ENCODE assay signal across 8 cellular contexts in genomic region chr10:33134011-33134751, GRCh38.
DNase-seq lines count a peak whose midpoint lies in the region; FAIRE-seq and TF ChIP-seq lines count a peak whose summit lies in the region.

No MANE protein-coding gene starts in this region.

- no peaks in the 10 kb centered on the region for H3K27me3 ChIP-seq in esophagus squamous epithelium
- no peaks in the 10 kb centered on the region for H3K27me3 ChIP-seq in small intestine (ENCODE audit: control insufficient read depth in 2 of 2, insufficient read depth in 2 of 2, low read length in 2 of 2)

- H3K4me1 ChIP-seq in esophagus squamous epithelium, result peaks cover 18 to 61% (median 35%) of the 10 kb centered on the region in 3 donors
- peaks cover 0 to 8% of the 10 kb centered on the region in 2 donors for H3K4me1 ChIP-seq in small intestine (ENCODE audit: control insufficient read depth in 2 of 2, insufficient read depth in 1 of 2, low read depth in 1 of 2, low read length in 1 of 2)

- H3K27ac ChIP-seq in esophagus squamous epithelium, result peak overlapping the region; percentile 48 to 68 (median 54)
- peak overlapping the region; percentile 41 to 62 for H3K27ac ChIP-seq in small intestine (ENCODE audit: low read depth in 1 of 2, low read length in 1 of 2)

- H3K4me3 ChIP-seq in esophagus squamous epithelium, result no peak overlapping the region
- H3K4me3 ChIP-seq in small intestine (ENCODE audit: low read depth in 1 of 2, low read length in 2 of 2), result no peak overlapping the region

- H3K36me3 ChIP-seq in esophagus squamous epithelium (no peaks in the 10 kb centered on the region), small intestine (ENCODE audit: control insufficient read depth in 2 of 2, insufficient read depth in 2 of 2, low read length in 2 of 2) (no peaks in the 10 kb centered on the region)

- TF ChIP-seq CTCF in esophagus squamous epithelium (IDR thresholded peaks at IDR 0.05), result no peak

- DNase-seq in DMS79 treated with DMSO at 0.1 percent for 48 hours (lab: John Stamatoyannopoulos, UW) (peak; percentile 3), DMS79 (lab: John Stamatoyannopoulos, UW) (no peak), HPDE6-E6E7 (ENCODE audit: extremely low spot score) (peak; percentile 47), esophagus squamous epithelium (lab: John Stamatoyannopoulos, UW) (no peak), small intestine (peak; percentile 99), GF-D8 (lab: John Stamatoyannopoulos, UW) (no peak), NCI-H524 treated with DMSO at 0.1 percent for 48 hours (lab: John Stamatoyannopoulos, UW) (no peak)
- peak; percentile 82 for DNase-seq in activated CD8-positive, alpha-beta memory T cell treated with anti-CD3 and anti-CD28 coated beads for 24 hours

- TF ChIP-seq POLR2A in esophagus squamous epithelium (IDR thresholded peaks at IDR 0.05), result peak in 1 of 4 donors; percentile 17

- intact Hi-C loops in esophagus squamous epithelium (cut with DNase I), result no loop called here

- H3K9me3 ChIP-seq in esophagus squamous epithelium (no peaks in the 10 kb centered on the region), small intestine (ENCODE audit: control insufficient read depth, low read depth) (no peaks in the 10 kb centered on the region)

- 27 to 56% methylated on average over 7 to 8 of the region's 11 CpGs for WGBS in esophagus squamous epithelium, 2 donors
- 24 to 64% (median 37%) methylated on average over 11 of the region's 11 CpGs for WGBS in small intestine, 3 donors

- FAIRE-seq in small intestine (lab: Jason Lieb, UNC), result peak; percentile 39

Comparison
In these comparisons a context has a peak if more than half of its experiments do, and no peak if none do; other contexts are left out.
1. DNase-seq: peak in DMS79 treated with DMSO at 0.1 percent for 48 hours (single experiment), HPDE6-E6E7 (single experiment), activated CD8-positive, alpha-beta memory T cell treated with anti-CD3 and anti-CD28 coated beads for 24 hours (single experiment) and small intestine (single experiment); none in DMS79 (single experiment), esophagus squamous epithelium (single experiment), GF-D8 (single experiment) and NCI-H524 treated with DMSO at 0.1 percent for 48 hours (single experiment).